In the genomic region with DNA sequence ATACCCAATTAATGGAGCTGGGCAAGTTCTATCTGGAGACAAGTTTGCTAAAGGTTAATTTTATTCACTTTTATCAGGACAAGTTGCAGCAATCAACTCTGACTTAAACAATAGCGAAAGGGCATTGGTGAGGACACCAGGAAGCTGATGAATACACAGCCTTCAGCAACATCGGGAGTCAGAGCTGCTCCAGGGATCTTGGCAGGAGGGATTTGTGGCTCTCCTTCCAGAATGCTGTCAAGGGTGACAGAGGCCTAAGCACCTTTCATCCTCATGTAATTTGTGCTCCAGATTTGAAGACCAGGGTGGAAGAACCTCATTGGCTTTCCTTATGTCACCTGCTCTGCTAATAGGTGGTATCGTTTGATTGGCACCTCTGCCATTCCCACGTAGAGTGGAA, we compare ENCODE assay signal across 31 cellular contexts.
"Had no signal": no experiment of that assay in that cellular context is flagged by ENCODE, and none has a peak within 500 bp of the region (broad histone marks: within the 10 kb centered on the region; RNA-seq: fewer than 3 reads in every experiment).

No MANE protein-coding gene starts in this region.

- H3K27me3 ChIP-seq: adrenal gland, foreskin keratinocyte, gastrocnemius medialis had no signal

- H3K27ac ChIP-seq: adrenal gland, body of pancreas, esophagus muscularis mucosa, foreskin keratinocyte, gastrocnemius medialis, WERI-Rb-1 had no signal

- DNase-seq: activated B cell treated with CpG ODN at 0.5 μM for 24 hours; activated CD4-positive, alpha-beta memory T cell treated with anti-CD3 and anti-CD28 coated beads for 36 hours; activated CD4-positive, alpha-beta T cell treated with anti-CD3 and anti-CD28 coated beads for 48 hours; activated CD4-positive, alpha-beta T cell treated with anti-CD3 and anti-CD28 coated beads, Interleukin-2, amount 50 U/mL, for 1 hour; activated CD8-positive, alpha-beta memory T cell treated with anti-CD3 and anti-CD28 coated beads, Interleukin-2, amount 10 ng/mL, durations not matched to agents 7 days and 5 days; activated CD8-positive, alpha-beta memory T cell treated with anti-CD3 and anti-CD28 coated beads, Interleukin-2, amount 50 U/mL, for 4 hours; activated CD8-positive, alpha-beta T cell treated with anti-CD3 and anti-CD28 coated beads, Interleukin-2, amount 10 ng/mL, durations not matched to agents 7 days and 5 days; activated effector memory CD4-positive, alpha-beta T cell treated with anti-CD3 and anti-CD28 coated beads, Interleukin-2, amount 50 U/mL, for 16 hours; activated naive CD4-positive, alpha-beta T cell treated with anti-CD3 and anti-CD28 coated beads for 36 hours; activated naive CD8-positive, alpha-beta T cell treated with anti-CD3 and anti-CD28 coated beads for 36 hours; activated naive CD8-positive, alpha-beta T cell treated with anti-CD3 and anti-CD28 coated beads, Interleukin-2, amount 50 U/mL, for 24 hours; activated T-cell treated with anti-CD3 and anti-CD28 coated beads, Interleukin-2, amount 50 U/mL, for 1 hour; activated T-cell treated with anti-CD3 and anti-CD28 coated beads, Interleukin-2, amount 50 U/mL, for 48 hours; adrenal gland; amygdala; aorta; body of pancreas; cortex of kidney; dermis blood vessel endothelial cell; effector CD4-positive, alpha-beta T cell; effector memory CD8-positive, alpha-beta T cell; erythroblast; foreskin keratinocyte; gastrocnemius medialis; head of caudate nucleus; T-helper 1 cell; T-helper 17 cell; T1000; WERI-Rb-1 had no signal

- H3K4me1 ChIP-seq: adrenal gland, body of pancreas, foreskin keratinocyte, gastrocnemius medialis had no signal

- ATAC-seq: activated CD4-positive, CD25-positive, alpha-beta regulatory T cell treated with anti-CD3 and anti-CD28 coated beads, Interleukin-2, amount 50 U/mL, for 24 hours; activated CD8-positive, alpha-beta memory T cell treated with anti-CD3 and anti-CD28 coated beads, Interleukin-2, amount 10 ng/mL, durations not matched to agents 7 days and 5 days; activated CD8-positive, alpha-beta T cell treated with anti-CD3 and anti-CD28 coated beads, Interleukin-2, amount 10 ng/mL, durations not matched to agents 7 days and 5 days; activated naive CD8-positive, alpha-beta T cell treated with anti-CD3 and anti-CD28 coated beads, Interleukin-2, amount 50 U/mL, for 24 hours; body of pancreas; effector memory CD8-positive, alpha-beta T cell; foreskin keratinocyte; gastrocnemius medialis; T-helper 17 cell had no signal

- H3K36me3 ChIP-seq: adrenal gland, esophagus muscularis mucosa, gastrocnemius medialis, WERI-Rb-1 had no signal

- H3K9me3 ChIP-seq: adrenal gland, body of pancreas, esophagus muscularis mucosa, gastrocnemius medialis had no signal

- H3K4me3 ChIP-seq: adrenal gland, body of pancreas, esophagus muscularis mucosa, gastrocnemius medialis had no signal
